Comparison of ENCODE assay signal across 9 cellular contexts in the genomic region with DNA sequence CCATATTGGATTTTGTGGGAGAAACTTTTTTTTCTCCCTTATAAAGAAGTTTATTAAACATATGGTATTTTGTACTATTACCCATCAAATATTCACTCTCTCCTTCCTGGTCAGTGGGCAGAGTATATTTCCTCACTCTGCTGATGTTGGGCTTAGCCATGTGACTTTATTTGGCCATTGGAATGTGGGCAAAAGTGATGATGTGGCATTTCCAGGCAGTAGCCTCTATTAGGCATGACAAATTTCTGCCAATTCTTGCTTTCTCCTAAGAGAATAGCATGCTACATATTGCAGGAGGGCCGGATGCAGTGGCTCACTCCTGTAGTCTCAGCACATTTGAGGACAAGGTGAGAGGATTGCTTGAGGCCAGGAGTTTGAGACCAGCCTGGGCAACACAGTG. TPM values are rescaled to one million over a fixed set of nuclear protein-coding genes. Genes with fewer than 3 reads are reported as not detected.
"Had no signal": no experiment of that assay in that cellular context is flagged by ENCODE, and none has a peak within 500 bp of the region (broad histone marks: within the 10 kb centered on the region; RNA-seq: fewer than 3 reads in every experiment).

No MANE protein-coding gene starts in this region.

- H3K4me3 ChIP-seq: GM23248 had no signal

- FAIRE-seq: H54, HTR-8/SVneo had no signal

- H3K9ac ChIP-seq: GM23248, KMS-11 had no signal

- H3K27ac ChIP-seq: GM23248, KMS-11 had no signal

- H2AFZ ChIP-seq: GM23248 had no signal

- H3K4me2 ChIP-seq: KMS-11 had no signal

- DNase-seq: GM23248, GOT3, H9, HCEC 1CT, KBM-7 had no signal

RNA-seq across cellular contexts. Expression of gene WSCD2, which starts 24.4 kb away (rescaled TPM):
- total RNA-seq: GM23248, HT-29 had no signal
- polyA plus RNA-seq: GM23248 had no signal
